1 cellular context compared by ENCODE assay signal in genomic region chr2:220662415-220662814, GRCh38.
TF ChIP-seq lines count a peak whose summit lies in the region.

No MANE protein-coding gene starts in this region.

TF ChIP-seq in HepG2, 621 proteins besides CTCF, POLR2A, EP300 and RAD21 (continued from another document):
- TF ChIP-seq, protein P1, sequence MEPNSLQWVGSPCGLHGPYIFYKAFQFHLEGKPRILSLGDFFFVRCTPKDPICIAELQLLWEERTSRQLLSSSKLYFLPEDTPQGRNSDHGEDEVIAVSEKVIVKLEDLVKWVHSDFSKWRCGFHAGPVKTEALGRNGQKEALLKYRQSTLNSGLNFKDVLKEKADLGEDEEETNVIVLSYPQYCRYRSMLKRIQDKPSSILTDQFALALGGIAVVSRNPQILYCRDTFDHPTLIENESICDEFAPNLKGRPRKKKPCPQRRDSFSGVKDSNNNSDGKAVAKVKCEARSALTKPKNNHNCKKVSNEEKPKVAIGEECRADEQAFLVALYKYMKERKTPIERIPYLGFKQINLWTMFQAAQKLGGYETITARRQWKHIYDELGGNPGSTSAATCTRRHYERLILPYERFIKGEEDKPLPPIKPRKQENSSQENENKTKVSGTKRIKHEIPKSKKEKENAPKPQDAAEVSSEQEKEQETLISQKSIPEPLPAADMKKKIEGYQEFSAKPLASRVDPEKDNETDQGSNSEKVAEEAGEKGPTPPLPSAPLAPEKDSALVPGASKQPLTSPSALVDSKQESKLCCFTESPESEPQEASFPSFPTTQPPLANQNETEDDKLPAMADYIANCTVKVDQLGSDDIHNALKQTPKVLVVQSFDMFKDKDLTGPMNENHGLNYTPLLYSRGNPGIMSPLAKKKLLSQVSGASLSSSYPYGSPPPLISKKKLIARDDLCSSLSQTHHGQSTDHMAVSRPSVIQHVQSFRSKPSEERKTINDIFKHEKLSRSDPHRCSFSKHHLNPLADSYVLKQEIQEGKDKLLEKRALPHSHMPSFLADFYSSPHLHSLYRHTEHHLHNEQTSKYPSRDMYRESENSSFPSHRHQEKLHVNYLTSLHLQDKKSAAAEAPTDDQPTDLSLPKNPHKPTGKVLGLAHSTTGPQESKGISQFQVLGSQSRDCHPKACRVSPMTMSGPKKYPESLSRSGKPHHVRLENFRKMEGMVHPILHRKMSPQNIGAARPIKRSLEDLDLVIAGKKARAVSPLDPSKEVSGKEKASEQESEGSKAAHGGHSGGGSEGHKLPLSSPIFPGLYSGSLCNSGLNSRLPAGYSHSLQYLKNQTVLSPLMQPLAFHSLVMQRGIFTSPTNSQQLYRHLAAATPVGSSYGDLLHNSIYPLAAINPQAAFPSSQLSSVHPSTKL (CRISPR knock-in tag; IDR thresholded peaks at IDR 0.05), result no peak
- no peak for TF ChIP-seq IRF1 (CRISPR knock-in tag; IDR thresholded peaks at IDR 0.05; ENCODE audit: low read depth)
